Comparison of ENCODE assay signal across 17 cellular contexts in the genomic region with DNA sequence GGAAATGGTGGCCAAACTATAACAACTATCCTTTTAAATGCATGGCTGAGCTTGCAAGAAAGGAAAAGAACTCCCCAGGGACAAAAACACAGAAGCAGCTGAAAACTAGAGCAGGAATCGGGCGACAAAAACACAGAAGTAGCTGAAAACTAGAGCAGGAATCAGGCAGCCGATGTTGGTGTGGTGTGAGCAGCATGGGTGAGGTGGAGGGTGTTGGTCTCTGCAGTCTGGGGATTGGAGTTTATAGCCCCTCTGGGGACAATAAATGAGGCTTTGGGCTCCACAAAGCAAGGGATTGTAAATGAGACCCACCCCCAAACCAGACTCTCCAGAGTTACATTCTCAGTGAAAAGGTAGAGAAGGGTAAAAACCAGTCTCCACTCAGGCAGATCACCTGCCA.
"Had no signal": no experiment of that assay in that cellular context is flagged by ENCODE, and none has a peak within 500 bp of the region (broad histone marks: within the 10 kb centered on the region; RNA-seq: fewer than 3 reads in every experiment).

No MANE protein-coding gene starts in this region.

- H3K27ac ChIP-seq: esophagus muscularis mucosa, gastroesophageal sphincter, neutrophil, upper lobe of right lung had no signal

- H3K27me3 Mint-ChIP-seq: activated naive CD8-positive, alpha-beta T cell had no signal

- DNase-seq: activated B cell treated with CpG ODN at 0.5 μM for 24 hours; activated CD4-positive, alpha-beta memory T cell treated with anti-CD3 and anti-CD28 coated beads, Interleukin-2, amount 10 ng/mL, durations not matched to agents 7 days and 5 days; activated CD4-positive, alpha-beta T cell treated with anti-CD3 and anti-CD28 coated beads for 4 hours; activated CD8-positive, alpha-beta memory T cell treated with anti-CD3 and anti-CD28 coated beads, Interleukin-2, amount 10 ng/mL, durations not matched to agents 7 days and 5 days; effector memory CD4-positive, alpha-beta T cell; left cardiac atrium; mesendoderm; naive thymus-derived CD4-positive, alpha-beta T cell; stimulated activated CD8-positive, alpha-beta memory T cell treated with anti-CD3 and anti-CD28 coated beads, Interleukin-4, amount 100 ng/mL, for 48 hours; stimulated activated naive CD4-positive, alpha-beta T cell; upper lobe of right lung had no signal

- H3K4me3 ChIP-seq: esophagus muscularis mucosa, gastroesophageal sphincter, upper lobe of right lung had no signal

- H3K27me3 ChIP-seq: esophagus muscularis mucosa, gastroesophageal sphincter, neutrophil, upper lobe of right lung had no signal

- H3K27ac Mint-ChIP-seq: activated B cell treated with CpG ODN at 0.5 μM for 24 hours; activated CD4-positive, alpha-beta memory T cell treated with anti-CD3 and anti-CD28 coated beads, Interleukin-2, amount 10 ng/mL, durations not matched to agents 7 days and 5 days; activated CD8-positive, alpha-beta memory T cell treated with anti-CD3 and anti-CD28 coated beads, Interleukin-2, amount 10 ng/mL, durations not matched to agents 7 days and 5 days; activated naive CD8-positive, alpha-beta T cell; dendritic cell treated with granulocyte-macrophage colony-stimulating factor and Interleukin-4, amounts not matched to agents 40 ng/mL and 50 ng/mL, for 4 days; naive thymus-derived CD4-positive, alpha-beta T cell; T-helper 2 cell treated with Interferon-gamma antibody and Interleukin-4, amounts not matched to agents 5 μg/mL and 100 μg/mL, for 36 hours had no signal

- H3K4me1 ChIP-seq: esophagus muscularis mucosa, gastroesophageal sphincter, upper lobe of right lung had no signal

- H3K4me3 Mint-ChIP-seq: activated B cell treated with CpG ODN at 0.5 μM for 24 hours; activated CD4-positive, alpha-beta memory T cell treated with anti-CD3 and anti-CD28 coated beads, Interleukin-2, amount 10 ng/mL, durations not matched to agents 7 days and 5 days; activated CD8-positive, alpha-beta memory T cell treated with anti-CD3 and anti-CD28 coated beads, Interleukin-2, amount 10 ng/mL, durations not matched to agents 7 days and 5 days; activated naive CD8-positive, alpha-beta T cell; dendritic cell treated with granulocyte-macrophage colony-stimulating factor and Interleukin-4, amounts not matched to agents 40 ng/mL and 50 ng/mL, for 4 days; naive thymus-derived CD4-positive, alpha-beta T cell; T-helper 2 cell treated with Interferon-gamma antibody and Interleukin-4, amounts not matched to agents 5 μg/mL and 100 μg/mL, for 36 hours had no signal

- H3K36me3 ChIP-seq: esophagus muscularis mucosa, gastroesophageal sphincter, neutrophil, upper lobe of right lung had no signal

- H3K4me1 Mint-ChIP-seq: activated B cell treated with CpG ODN at 0.5 μM for 24 hours; activated CD8-positive, alpha-beta memory T cell treated with anti-CD3 and anti-CD28 coated beads, Interleukin-2, amount 10 ng/mL, durations not matched to agents 7 days and 5 days had no signal

- ATAC-seq: activated CD8-positive, alpha-beta memory T cell treated with anti-CD3 and anti-CD28 coated beads, Interleukin-2, amount 10 ng/mL, durations not matched to agents 7 days and 5 days; gastroesophageal sphincter; left cardiac atrium; naive thymus-derived CD4-positive, alpha-beta T cell; upper lobe of right lung had no signal

- H3K9me3 ChIP-seq: esophagus muscularis mucosa, neutrophil, upper lobe of right lung had no signal
